23 cellular contexts compared by ENCODE assay signal in genomic region chr11:114084414-114084813, GRCh38. TPM values are rescaled to one million over a fixed set of nuclear protein-coding genes. Genes with fewer than 3 reads are reported as not detected.
DNase-seq lines count a peak whose midpoint lies in the region; ATAC-seq, FAIRE-seq and TF ChIP-seq lines count a peak whose summit lies in the region.
"Had no signal": no experiment of that assay in that cellular context is flagged by ENCODE, and none has a peak within 500 bp of the region (broad histone marks: within the 10 kb centered on the region; RNA-seq: fewer than 3 reads in every experiment).

No MANE protein-coding gene starts in this region.

- no peak for TF ChIP-seq POLR2A in uterus (IDR thresholded peaks at IDR 0.05)

- no peaks in the 10 kb centered on the region for H3K27me3 ChIP-seq in left ventricle myocardium inferior (ENCODE audit: low read depth)
- H3K27me3 ChIP-seq in uterus, result no peaks in the 10 kb centered on the region
- H3K27me3 ChIP-seq: testis had no signal

- H3K27ac ChIP-seq in left ventricle myocardium inferior (replicated peaks) (peak overlapping the region; percentile 90), VCaP (peak overlapping the region; percentile 66; the same call in 1 of the 2 replicates), uterus (peak overlapping the region; percentile 1 to 36)
- H3K27ac ChIP-seq: epithelial cell of prostate, foreskin keratinocyte, SK-N-MC, testis had no signal

- H3K4me3 Mint-ChIP-seq in neural crest cell, result peak overlapping the region; percentile 56
- H3K4me3 Mint-ChIP-seq: dendritic cell treated with granulocyte-macrophage colony-stimulating factor and Interleukin-4, amounts not matched to agents 40 ng/mL and 50 ng/mL, for 4 days had no signal

- H3K4me1 ChIP-seq in left ventricle myocardium inferior (peaks cover 100% of the 10 kb centered on the region), uterus (peaks cover 12 to 49% of the 10 kb centered on the region in 2 donors)
- H3K4me1 ChIP-seq: foreskin keratinocyte had no signal

- H3K9me3 Mint-ChIP-seq in neural crest cell, result no peaks in the 10 kb centered on the region
- H3K9me3 Mint-ChIP-seq: activated naive CD4-positive, alpha-beta T cell treated with anti-CD3 and anti-CD28 coated beads, Interleukin-2, amount 50 U/mL, for 72 hours; CD4-positive, alpha-beta memory T cell; dendritic cell treated with granulocyte-macrophage colony-stimulating factor and Interleukin-4, amounts not matched to agents 40 ng/mL and 50 ng/mL, for 4 days had no signal

- H3K36me3 Mint-ChIP-seq in neural crest cell (ENCODE audit: low read depth), result peaks cover 10% of the 10 kb centered on the region
- H3K36me3 Mint-ChIP-seq: activated naive CD4-positive, alpha-beta T cell treated with anti-CD3 and anti-CD28 coated beads, Interleukin-2, amount 50 U/mL, for 72 hours; CD4-positive, alpha-beta memory T cell had no signal

- no peak overlapping the region for H3K27ac Mint-ChIP-seq in neural crest cell (ENCODE audit: unreplicated experiment)
- H3K27ac Mint-ChIP-seq: activated naive CD4-positive, alpha-beta T cell treated with anti-CD3 and anti-CD28 coated beads, Interleukin-2, amount 50 U/mL, for 72 hours; dendritic cell treated with granulocyte-macrophage colony-stimulating factor and Interleukin-4, amounts not matched to agents 40 ng/mL and 50 ng/mL, for 4 days had no signal

- FAIRE-seq in RCC 7860 (lab: Jason Lieb, UNC), result no peak

- H3K4me1 Mint-ChIP-seq in neural crest cell, result peaks cover 92% of the 10 kb centered on the region

- TF ChIP-seq CTCF in left ventricle myocardium inferior (IDR thresholded peaks at IDR 0.05; ENCODE audit: borderline replicate concordance) (no peak), VCaP (conservative IDR thresholded peaks at IDR 0.05) (no peak), neural crest cell (conservative IDR thresholded peaks at IDR 0.05) (no peak), uterus (IDR thresholded peaks at IDR 0.05) (no peak)

- H3K4me3 ChIP-seq in left ventricle myocardium inferior, result no peak overlapping the region
- no peak overlapping the region for H3K4me3 ChIP-seq in uterus
- H3K4me3 ChIP-seq: SK-N-MC, testis had no signal

- H3K27me3 Mint-ChIP-seq in neural crest cell (ENCODE audit: low read depth), result no peaks in the 10 kb centered on the region
- H3K27me3 Mint-ChIP-seq: CD4-positive, alpha-beta memory T cell had no signal

- ATAC-seq in Right ventricle myocardium superior (ENCODE audit: poor library complexity), result no peak
- ATAC-seq: activated naive CD4-positive, alpha-beta T cell treated with anti-CD3 and anti-CD28 coated beads, Interleukin-2, amount 50 U/mL, for 72 hours; foreskin keratinocyte had no signal

- no peak for DNase-seq in left ventricle myocardium inferior
- DNase-seq in Right ventricle myocardium superior, result no peak
- no peak for DNase-seq in neural crest cell (ENCODE audit: low read depth, low spot score)
- no peak for DNase-seq in uterus
- DNase-seq in RCC 7860 (ENCODE audit: low spot score), result no peak
- DNase-seq in T1000 (lab: John Stamatoyannopoulos, UW), result no peak
- no peak for DNase-seq in AG08395 (ENCODE audit: low spot score)
- DNase-seq: activated CD4-positive, CD25-positive, alpha-beta regulatory T cell treated with anti-CD3 and anti-CD28 coated beads, Interleukin-2, amount 50 U/mL, for 72 hours; CD4-positive, alpha-beta memory T cell; foreskin keratinocyte; IMR-90; midbrain; MM.1S; NCI-H1694 treated with DMSO at 0.1 percent for 48 hours; retina; stimulated activated CD4-positive, alpha-beta T cell treated with anti-CD3 and anti-CD28 coated beads, Interleukin-15, amount 100 ng/mL, for 24 hours; testis had no signal

- intact Hi-C loops in left ventricle myocardium inferior (cut with micrococcal nuclease), result no loop called here
- intact Hi-C loops in Right ventricle myocardium superior (cut with DNase I), result no loop called here
- intact Hi-C loops in uterus (cut with DNase I; ENCODE audit: low total_unique reads), result no loop called here

- H3K36me3 ChIP-seq in left ventricle myocardium inferior, result peaks cover 59% of the 10 kb centered on the region
- H3K36me3 ChIP-seq in uterus, result no peaks in the 10 kb centered on the region

- H3K9me3 ChIP-seq in left ventricle myocardium inferior (replicated peaks) (no peaks in the 10 kb centered on the region), uterus (no peaks in the 10 kb centered on the region)
- H3K9me3 ChIP-seq: testis had no signal

RNA-seq across cellular contexts. Expression of gene ZBTB16, which starts 24.9 kb away (rescaled TPM):
- total RNA-seq in left ventricle myocardium inferior, result 64.5 TPM
- 64.8 TPM for total RNA-seq in Right ventricle myocardium superior
- total RNA-seq in neural crest cell, result 36.6 and 39.4 TPM in 2 replicates
- 100 to 1,000 TPM in 3 of 4 donors, 10 to 100 TPM in 1; 25.5 to 302 (median 151) TPM for total RNA-seq in uterus
- total RNA-seq: foreskin keratinocyte, IMR-90, NCI-H460 had no signal

Comparison
In these comparisons a context has a peak if more than half of its experiments do, and no peak if none do; other contexts are left out.
1. H3K27ac ChIP-seq: peak in every context shown above with its lines; median percentile 90 in left ventricle myocardium inferior; 66 in VCaP; 18 in uterus.